ENCODE assay signal across 1 cellular context in genomic region chr1:172531846-172532699, GRCh38.
TF ChIP-seq lines count a peak whose summit lies in the region.

No MANE protein-coding gene starts in this region.

TF ChIP-seq in K562, 482 proteins besides CTCF, POLR2A, EP300 and RAD21 (continued from another document and continues in another):
- TF ChIP-seq HMBOX1 (IDR thresholded peaks at IDR 0.05) (no peak), ZNF584 (CRISPR knock-in tag; IDR thresholded peaks at IDR 0.05; ENCODE audit: low read depth) (no peak), ELF4 (CRISPR knock-in tag; IDR thresholded peaks at IDR 0.05) (peak; percentile 85; the same call in 1 of the 2 replicates), CREBBP (IDR thresholded peaks at IDR 0.05; ENCODE audit: low read depth, low read length) (no peak), PCBP2 (IDR thresholded peaks at IDR 0.05; ENCODE audit: low read depth, low read length, poor library complexity, severe bottlenecking) (no peak), MIER1 (IDR thresholded peaks at IDR 0.05; ENCODE audit: low read depth) (peak; percentile 45), ZNF780A (CRISPR knock-in tag; IDR thresholded peaks at IDR 0.05) (no peak), ZFP91 (CRISPR knock-in tag; IDR thresholded peaks at IDR 0.05) (0 out of 2 replicates have a peak, but pooled peaks have one; percentile 62), ZNF586 (CRISPR knock-in tag; conservative IDR thresholded peaks at IDR 0.05) (no peak; the same call in 1 of the 2 replicates), KDM4B (IDR thresholded peaks at IDR 0.05; ENCODE audit: borderline replicate concordance in 2 of 2, low read depth in 1 of 2) (no peak), ZNF318 (IDR thresholded peaks at IDR 0.05; ENCODE audit: borderline replicate concordance in 1 of 2, low read depth in 1 of 2) (peak in 1 of 2 experiments; percentile 5; a peak in 1 of 4 replicates), MYBL2 (IDR thresholded peaks at IDR 0.05; ENCODE audit: low read depth) (no peak; the same call in 1 of the 2 replicates), MYBL2 (CRISPR knock-in tag; IDR thresholded peaks at IDR 0.05; ENCODE audit: borderline replicate concordance) (no peak), PHB (CRISPR knock-in tag; IDR thresholded peaks at IDR 0.05) (no peak), MXI1 (IDR thresholded peaks at IDR 0.05; ENCODE audit: low read depth, low read length) (no peak), NR0B1 (IDR thresholded peaks at IDR 0.05; ENCODE audit: partially characterized antibody) (no peak), PYGO2 (tag; IDR thresholded peaks at IDR 0.05) (no peak), PTBP1 (IDR thresholded peaks at IDR 0.05; ENCODE audit: low read depth, low read length) (no peak), ZSCAN29 (IDR thresholded peaks at IDR 0.05) (no peak; the same call in none of the 2 replicates), TEAD1 (CRISPR knock-in tag; IDR thresholded peaks at IDR 0.05) (peak in 1 of 2 experiments; percentile 90; a peak in 2 of 4 replicates), BRD4 (IDR thresholded peaks at IDR 0.05) (no peak; the same call in 1 of the 2 replicates), SAP30 (IDR thresholded peaks at IDR 0.05; ENCODE audit: borderline replicate concordance, insufficient read depth, low read depth, low read length, poor library complexity, severe bottlenecking) (peak; percentile 59), ATF3 (IDR thresholded peaks at IDR 0.05) (peak; percentile 86), ATF3 (CRISPR knock-in tag; conservative IDR thresholded peaks at IDR 0.05) (peak; percentile 73; the same call in 1 of the 2 replicates), PREB (CRISPR knock-in tag; IDR thresholded peaks at IDR 0.05) (no peak), NEUROD1 (IDR thresholded peaks at IDR 0.05; ENCODE audit: borderline replicate concordance, low read depth, low read length, partially characterized antibody) (peak; percentile 50), SMARCA5 (IDR thresholded peaks at IDR 0.05) (no peak), MCM3 (IDR thresholded peaks at IDR 0.05) (no peak), ETV6 (IDR thresholded peaks at IDR 0.05; ENCODE audit: borderline replicate concordance in 1 of 2, low read depth in 2 of 2, low read length in 1 of 2) (no peak), ETV6 (CRISPR knock-in tag; IDR thresholded peaks at IDR 0.05; ENCODE audit: borderline replicate concordance) (0 out of 2 replicates have a peak, but pooled peaks have one; percentile 73), ZNF696 (CRISPR knock-in tag; conservative IDR thresholded peaks at IDR 0.05) (no peak), GABPA (tag; conservative IDR thresholded peaks at IDR 0.05; ENCODE audit: low read depth) (no peak), NRF1 (conservative IDR thresholded peaks at IDR 0.05 in 1 of 2, IDR thresholded peaks at IDR 0.05 in 1 of 2) (no peak), HDAC8 (tag; IDR thresholded peaks at IDR 0.05) (no peak), IFI16 (CRISPR knock-in tag; IDR thresholded peaks at IDR 0.05) (no peak), GABPB2 (CRISPR knock-in tag; conservative IDR thresholded peaks at IDR 0.05) (0 out of 2 replicates have a peak, but pooled peaks have one; percentile 50), ZNF551 (CRISPR knock-in tag; IDR thresholded peaks at IDR 0.05) (no peak), PRPF4 (IDR thresholded peaks at IDR 0.05; ENCODE audit: insufficient read depth, low read depth, low read length, poor library complexity, severe bottlenecking) (no peak), ZNF778 (CRISPR knock-in tag; IDR thresholded peaks at IDR 0.05) (no peak), MCM7 (IDR thresholded peaks at IDR 0.05) (no peak)
- TF ChIP-seq, protein P1, sequence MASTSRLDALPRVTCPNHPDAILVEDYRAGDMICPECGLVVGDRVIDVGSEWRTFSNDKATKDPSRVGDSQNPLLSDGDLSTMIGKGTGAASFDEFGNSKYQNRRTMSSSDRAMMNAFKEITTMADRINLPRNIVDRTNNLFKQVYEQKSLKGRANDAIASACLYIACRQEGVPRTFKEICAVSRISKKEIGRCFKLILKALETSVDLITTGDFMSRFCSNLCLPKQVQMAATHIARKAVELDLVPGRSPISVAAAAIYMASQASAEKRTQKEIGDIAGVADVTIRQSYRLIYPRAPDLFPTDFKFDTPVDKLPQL (IDR thresholded peaks at IDR 0.05; ENCODE audit: extremely low read depth, insufficient read length), result peak; percentile 42
- TF ChIP-seq, protein P2, sequence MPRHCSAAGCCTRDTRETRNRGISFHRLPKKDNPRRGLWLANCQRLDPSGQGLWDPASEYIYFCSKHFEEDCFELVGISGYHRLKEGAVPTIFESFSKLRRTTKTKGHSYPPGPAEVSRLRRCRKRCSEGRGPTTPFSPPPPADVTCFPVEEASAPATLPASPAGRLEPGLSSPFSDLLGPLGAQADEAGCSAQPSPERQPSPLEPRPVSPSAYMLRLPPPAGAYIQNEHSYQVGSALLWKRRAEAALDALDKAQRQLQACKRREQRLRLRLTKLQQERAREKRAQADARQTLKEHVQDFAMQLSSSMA (CRISPR knock-in tag; IDR thresholded peaks at IDR 0.05), result 0 out of 2 replicates have a peak, but pooled peaks have one; percentile 11
- TF ChIP-seq, protein P3, sequence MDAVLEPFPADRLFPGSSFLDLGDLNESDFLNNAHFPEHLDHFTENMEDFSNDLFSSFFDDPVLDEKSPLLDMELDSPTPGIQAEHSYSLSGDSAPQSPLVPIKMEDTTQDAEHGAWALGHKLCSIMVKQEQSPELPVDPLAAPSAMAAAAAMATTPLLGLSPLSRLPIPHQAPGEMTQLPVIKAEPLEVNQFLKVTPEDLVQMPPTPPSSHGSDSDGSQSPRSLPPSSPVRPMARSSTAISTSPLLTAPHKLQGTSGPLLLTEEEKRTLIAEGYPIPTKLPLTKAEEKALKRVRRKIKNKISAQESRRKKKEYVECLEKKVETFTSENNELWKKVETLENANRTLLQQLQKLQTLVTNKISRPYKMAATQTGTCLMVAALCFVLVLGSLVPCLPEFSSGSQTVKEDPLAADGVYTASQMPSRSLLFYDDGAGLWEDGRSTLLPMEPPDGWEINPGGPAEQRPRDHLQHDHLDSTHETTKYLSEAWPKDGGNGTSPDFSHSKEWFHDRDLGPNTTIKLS (IDR thresholded peaks at IDR 0.05; ENCODE audit: borderline replicate concordance, low read depth), result peak; percentile 93; the same call in 1 of the 2 replicates
- TF ChIP-seq, protein P4, sequence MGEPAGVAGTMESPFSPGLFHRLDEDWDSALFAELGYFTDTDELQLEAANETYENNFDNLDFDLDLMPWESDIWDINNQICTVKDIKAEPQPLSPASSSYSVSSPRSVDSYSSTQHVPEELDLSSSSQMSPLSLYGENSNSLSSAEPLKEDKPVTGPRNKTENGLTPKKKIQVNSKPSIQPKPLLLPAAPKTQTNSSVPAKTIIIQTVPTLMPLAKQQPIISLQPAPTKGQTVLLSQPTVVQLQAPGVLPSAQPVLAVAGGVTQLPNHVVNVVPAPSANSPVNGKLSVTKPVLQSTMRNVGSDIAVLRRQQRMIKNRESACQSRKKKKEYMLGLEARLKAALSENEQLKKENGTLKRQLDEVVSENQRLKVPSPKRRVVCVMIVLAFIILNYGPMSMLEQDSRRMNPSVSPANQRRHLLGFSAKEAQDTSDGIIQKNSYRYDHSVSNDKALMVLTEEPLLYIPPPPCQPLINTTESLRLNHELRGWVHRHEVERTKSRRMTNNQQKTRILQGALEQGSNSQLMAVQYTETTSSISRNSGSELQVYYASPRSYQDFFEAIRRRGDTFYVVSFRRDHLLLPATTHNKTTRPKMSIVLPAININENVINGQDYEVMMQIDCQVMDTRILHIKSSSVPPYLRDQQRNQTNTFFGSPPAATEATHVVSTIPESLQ (CRISPR knock-in tag; IDR thresholded peaks at IDR 0.05), result 0 out of 2 replicates have a peak, but pooled peaks have one; percentile 0
